Comparison of ENCODE assay signal across 8 cellular contexts in the genomic region with DNA sequence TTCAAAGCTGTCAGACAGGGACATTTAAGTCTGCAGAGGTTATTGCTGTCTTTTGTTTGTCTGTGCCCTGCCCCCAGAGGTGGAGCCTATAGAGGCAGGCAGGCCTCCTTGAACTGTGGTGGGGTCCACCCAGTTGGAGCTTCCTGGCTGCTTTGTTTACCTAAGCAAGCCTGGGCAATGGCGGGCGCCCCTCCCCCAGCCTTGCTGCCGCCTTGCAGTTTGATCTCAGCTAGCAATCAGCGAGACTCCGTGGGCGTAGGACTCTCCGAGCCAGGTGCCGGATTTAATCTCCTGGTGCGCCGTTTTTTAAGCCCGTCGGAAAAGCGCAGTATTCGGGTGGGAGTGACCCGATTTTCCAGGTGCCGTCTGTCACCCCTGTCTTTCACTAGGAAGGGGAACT.
A peak's percentile ranks its signal among the peaks of the same experiment; 100 is the strongest.
DNase-seq lines count a peak whose midpoint lies in the region; ATAC-seq, FAIRE-seq and TF ChIP-seq lines count a peak whose summit lies in the region.
"Not testable (repeated sequence)": the region's sequence is repeated elsewhere in the genome, so short reads cannot be mapped to it uniquely, and the experiment has no call there.

No MANE protein-coding gene starts in this region.

- peak overlapping the region; percentile 48 for H3K4me3 Mint-ChIP-seq in GM23338

- TF ChIP-seq EP300 in H1 (IDR thresholded peaks at IDR 0.05; ENCODE audit: borderline replicate concordance in 1 of 2, low read depth in 2 of 2, low read length in 2 of 2); transverse colon (IDR thresholded peaks at IDR 0.05; ENCODE audit: low read depth): not testable (repeated sequence)

- H3K4me2 ChIP-seq in GM23338: peak overlapping the region; percentile 69; the same call in 1 of the 2 replicates
- peak overlapping the region; percentile 38 to 41; a peak in 2 of 4 replicates for H3K4me2 ChIP-seq in H1 (ENCODE audit: insufficient read depth in 1 of 2, low read depth in 2 of 2, low read length in 2 of 2)
- not testable (repeated sequence) for H3K4me2 ChIP-seq in mesendoderm (ENCODE audit: low read length)

- FAIRE-seq in H1 (lab: Jason Lieb, UNC): not testable (repeated sequence)

- H3K23me2 ChIP-seq in H1 (ENCODE audit: low read depth, low read length): not testable (repeated sequence)

- not testable (repeated sequence) for H3K9me3 ChIP-seq in HUES64 (ENCODE audit: insufficient read depth, low read depth, low read length); H1 (ENCODE audit: insufficient read depth in 2 of 2, low read depth in 1 of 2, low read length in 1 of 2); iPS-18a (ENCODE audit: control insufficient read depth, low read depth, low read length); transverse colon

- CTCF ChIA-PET in H1 (lab: Charles Lee; ENCODE audit: partially characterized antibody): interaction anchor here (0.8 to 3.2 kb wide), 3 partner anchors 25 to 275 kb away, joined by 3 to 14 read pairs (median 4); no protein-coding TSS in a partner anchor

- H3K4ac ChIP-seq in H1 (replicated peaks; ENCODE audit: insufficient read length, low read depth, low read length); mesendoderm (ENCODE audit: low read depth, low read length): not testable (repeated sequence)

- H3K14ac ChIP-seq in H1 (ENCODE audit: insufficient read length): not testable (repeated sequence)

- H3K27me3 ChIP-seq in GM23338 (ENCODE audit: insufficient read depth); HUES64 (ENCODE audit: insufficient read depth, low read length); H1 (replicated peaks in 1 of 4; ENCODE audit: control insufficient read depth in 3 of 4, extremely low read depth in 1 of 4, insufficient read depth in 3 of 4, low read length in 3 of 4); iPS-18a (ENCODE audit: control insufficient read depth, insufficient read depth, low read length); mesendoderm (ENCODE audit: insufficient read depth, low read length, poor library complexity); transverse colon: not testable (repeated sequence)

- POLR2A ChIA-PET in H1 (lab: Charles Lee; ENCODE audit: partially characterized antibody): interaction anchor here (1.2 to 3.5 kb wide), 2 partner anchors 19 to 251 kb away, joined by 3 to 14 read pairs; a partner anchor contains a TSS

- not testable (repeated sequence) for TF ChIP-seq POLR2A in H1 (IDR thresholded peaks at IDR 0.05; ENCODE audit: control extremely low read depth in 1 of 2, low read depth in 2 of 2, low read length in 2 of 2); transverse colon (IDR thresholded peaks at IDR 0.05)

- not testable (repeated sequence) for TF ChIP-seq CTCF in GM23338 (conservative IDR thresholded peaks at IDR 0.05; ENCODE audit: low read depth in 2 of 2); H1 (IDR thresholded peaks at IDR 0.05; ENCODE audit: control extremely low read depth in 1 of 3, insufficient read depth in 1 of 3, low read depth in 1 of 3, low read length in 3 of 3); transverse colon (IDR thresholded peaks at IDR 0.05)

- not testable (repeated sequence) for H4K91ac ChIP-seq in H1 (replicated peaks; ENCODE audit: insufficient read length, low read length)

- not testable (repeated sequence) for H3K79me1 ChIP-seq in H1 (ENCODE audit: low read depth, low read length); mesendoderm (ENCODE audit: low read length)

- not testable (repeated sequence) for H2BK5ac ChIP-seq in H1 (ENCODE audit: low read depth, low read length); mesendoderm (ENCODE audit: low read length)

- not testable (repeated sequence) for H3F3A ChIP-seq in GM23338 (replicated peaks; ENCODE audit: low read depth)

- ATAC-seq in GM23338: not testable (repeated sequence)

- H3K79me2 ChIP-seq in GM23338 (replicated peaks; ENCODE audit: insufficient read depth); H1 (ENCODE audit: control insufficient read depth in 1 of 2, insufficient read depth in 2 of 2, low read length in 2 of 2); mesendoderm (ENCODE audit: control insufficient read depth, insufficient read depth, low read length): not testable (repeated sequence)

- H3K36me3 ChIP-seq in GM23338 (ENCODE audit: insufficient read depth): peaks cover 14% of the 10 kb centered on the region
- peaks cover 21% of the 10 kb centered on the region for H3K36me3 ChIP-seq in HUES64 (ENCODE audit: insufficient read depth, low read length)
- peaks cover 5 to 34% (median 18%) of the 10 kb centered on the region in 4 experiments; a peak in 7 of 8 replicates for H3K36me3 ChIP-seq in H1 (ENCODE audit: control insufficient read depth in 2 of 4, insufficient read depth in 4 of 4, low read length in 3 of 4)
- H3K36me3 ChIP-seq in iPS-18a (ENCODE audit: control insufficient read depth, low read depth, low read length): peaks cover 20% of the 10 kb centered on the region
- H3K36me3 ChIP-seq in mesendoderm (ENCODE audit: control insufficient read depth, insufficient read depth, low read length); transverse colon: not testable (repeated sequence)

- H4K5ac ChIP-seq in H1 (ENCODE audit: insufficient read length, low read depth, low read length); mesendoderm (ENCODE audit: low read length): not testable (repeated sequence)

- H2BK120ac ChIP-seq in H1 (replicated peaks; ENCODE audit: low read depth, low read length); mesendoderm (ENCODE audit: low read depth, low read length): not testable (repeated sequence)

- not testable (repeated sequence) for H2BK12ac ChIP-seq in H1 (ENCODE audit: low read depth, low read length)

- H3K27me3 Mint-ChIP-seq in GM23338 (ENCODE audit: insufficient read depth, low read depth, poor library complexity): peaks cover 12% of the 10 kb centered on the region

- H3K9me3 Mint-ChIP-seq in GM23338: peaks cover 10% of the 10 kb centered on the region; the same call in 2 of the 3 replicates

- peaks cover 51% of the 10 kb centered on the region for H3K36me3 Mint-ChIP-seq in GM23338 (ENCODE audit: low read depth)

- H3K23ac ChIP-seq in H1 (ENCODE audit: insufficient read length); mesendoderm (ENCODE audit: low read length): not testable (repeated sequence)

- H4K8ac ChIP-seq in H1 (ENCODE audit: extremely low read depth, insufficient read depth, low read length); mesendoderm (ENCODE audit: low read depth, low read length): not testable (repeated sequence)

- peaks cover 52% of the 10 kb centered on the region for H3K4me1 Mint-ChIP-seq in GM23338

- H3K56ac ChIP-seq in H1 (replicated peaks; ENCODE audit: insufficient read length, low read depth, low read length); mesendoderm (ENCODE audit: low read length): not testable (repeated sequence)

- not testable (repeated sequence) for TF ChIP-seq RAD21 in H1 (IDR thresholded peaks at IDR 0.05 in 1 of 2, conservative IDR thresholded peaks at IDR 0.05 in 1 of 2; ENCODE audit: low read depth in 2 of 2, low read length in 2 of 2)

- intact Hi-C loops in transverse colon (cut with DNase I; ENCODE audit: low total_unique reads): not testable (repeated sequence)

- 43% methylated on average over 16 of the region's 16 CpGs for WGBS in HUES64
- 47% methylated on average over 16 of the region's 16 CpGs; no CpG with 5 or more reads in 1 of the 2 experiments for WGBS in H1 (ENCODE audit: extremely low coverage in 1 of 2, insufficient coverage in 1 of 2, insufficient read length in 1 of 2, insufficient replicate concordance in 2 of 2, low coverage in 1 of 2, low lambda C conversion rate in 2 of 2, missing lambda C conversion rate in 1 of 2), 2 experiments
- WGBS in mesendoderm (ENCODE audit: extremely low coverage, insufficient coverage, low lambda C conversion rate): no CpG with 5 or more reads among the region's 16 CpGs
- 37% methylated on average over 16 of the region's 16 CpGs; no CpG with 5 or more reads in 1 of the 2 donors for WGBS in transverse colon (ENCODE audit: low coverage in 1 of 2), 2 donors

- not testable (repeated sequence) for H4K20me1 ChIP-seq in GM23338 (replicated peaks; ENCODE audit: insufficient read depth); H1 (replicated peaks in 1 of 2; ENCODE audit: control insufficient read depth in 1 of 2, insufficient read depth in 2 of 2, low read length in 2 of 2)

- in situ Hi-C loops in transverse colon (cut with MboI; ENCODE audit: low pct_ligation_motif_present in 1 of 4, low pct_unique_long_range_greater_than_20kb in 1 of 4, low sequenced_read_pairs in 3 of 4): not testable (repeated sequence)

- H2AFZ ChIP-seq in GM23338; H1 (ENCODE audit: low read length): not testable (repeated sequence)

- H3K9me2 ChIP-seq in GM23338 (ENCODE audit: insufficient read depth): not testable (repeated sequence)

- not testable (repeated sequence) for H2AK5ac ChIP-seq in H1 (ENCODE audit: low read depth, low read length); mesendoderm (ENCODE audit: low read length)

- not testable (repeated sequence) for H3K18ac ChIP-seq in H1 (ENCODE audit: extremely low read depth, low read length); mesendoderm (ENCODE audit: low read length)

- peak; percentile 42 for DNase-seq in DMS153 (lab: John Stamatoyannopoulos, UW)
- peak; percentile 42 for DNase-seq in GM23338 (ENCODE audit: low spot score)
- peak; percentile 77 for DNase-seq in NCI-H748 (lab: John Stamatoyannopoulos, UW; ENCODE audit: unreplicated experiment)
- peak in 1 of 2 experiments; percentile 76 for DNase-seq in H1 (ENCODE audit: low read depth in 1 of 2, low spot score in 2 of 2)
- peak; percentile 58 for DNase-seq in mesendoderm
- peak; percentile 55 for DNase-seq in transverse colon

- H3K4me1 ChIP-seq in GM23338 (ENCODE audit: insufficient read depth) (peaks cover 21% of the 10 kb centered on the region), HUES64 (ENCODE audit: insufficient read depth, low read length) (peaks cover 19% of the 10 kb centered on the region), H1 (replicated peaks in 1 of 4; ENCODE audit: control insufficient read depth in 3 of 4, insufficient read depth in 4 of 4, low read length in 3 of 4) (peaks cover 1 to 18% (median 8%) of the 10 kb centered on the region in 4 experiments; a peak in 6 of 7 replicates), iPS-18a (ENCODE audit: control insufficient read depth, low read depth, low read length) (peaks cover 21% of the 10 kb centered on the region)
- not testable (repeated sequence) for H3K4me1 ChIP-seq in mesendoderm (ENCODE audit: control insufficient read depth, low read depth, low read length); transverse colon

- peak overlapping the region; percentile 43; the same call in 1 of the 2 replicates for H3K4me3 ChIP-seq in GM23338
- not testable (repeated sequence) for H3K4me3 ChIP-seq in HUES64 (ENCODE audit: low read length); mesendoderm (ENCODE audit: low read length); transverse colon
- H3K4me3 ChIP-seq in H1 (ENCODE audit: extremely low read depth in 1 of 4, insufficient read depth in 2 of 4, low read depth in 3 of 4, low read length in 4 of 4): 0 out of 8 replicates have a peak overlapping the region, but pooled peaks of 1 of the 4 experiments have one; percentile 14
- peak overlapping the region; percentile 17 for H3K4me3 ChIP-seq in iPS-18a (ENCODE audit: low read length)

- H3K9ac ChIP-seq in HUES64 (ENCODE audit: low read depth, low read length): peak overlapping the region; percentile 24; the same call in 1 of the 2 replicates
- not testable (repeated sequence) for H3K9ac ChIP-seq in H1 (replicated peaks in 1 of 4; ENCODE audit: extremely low read depth in 1 of 4, low read depth in 3 of 4, low read length in 3 of 4); iPS-18a (ENCODE audit: low read length); mesendoderm (ENCODE audit: low read length)

- H2BK15ac ChIP-seq in H1 (ENCODE audit: low read length); mesendoderm (replicated peaks; ENCODE audit: low read depth): not testable (repeated sequence)

- 0 out of 2 replicates have a peak overlapping the region, but pooled peaks have one; percentile 56 for H3K27ac ChIP-seq in GM23338 (ENCODE audit: low read depth)
- H3K27ac ChIP-seq in HUES64 (ENCODE audit: low read depth, low read length); H1 (ENCODE audit: low read depth, low read length); iPS-18a (ENCODE audit: low read length); mesendoderm (ENCODE audit: low read depth, low read length); transverse colon: not testable (repeated sequence)

- H2BK20ac ChIP-seq in H1 (ENCODE audit: low read length): not testable (repeated sequence)

- peak overlapping the region; percentile 86 for H3K27ac Mint-ChIP-seq in GM23338
